Comparison of ENCODE assay signal across 10 cellular contexts in the genomic region with DNA sequence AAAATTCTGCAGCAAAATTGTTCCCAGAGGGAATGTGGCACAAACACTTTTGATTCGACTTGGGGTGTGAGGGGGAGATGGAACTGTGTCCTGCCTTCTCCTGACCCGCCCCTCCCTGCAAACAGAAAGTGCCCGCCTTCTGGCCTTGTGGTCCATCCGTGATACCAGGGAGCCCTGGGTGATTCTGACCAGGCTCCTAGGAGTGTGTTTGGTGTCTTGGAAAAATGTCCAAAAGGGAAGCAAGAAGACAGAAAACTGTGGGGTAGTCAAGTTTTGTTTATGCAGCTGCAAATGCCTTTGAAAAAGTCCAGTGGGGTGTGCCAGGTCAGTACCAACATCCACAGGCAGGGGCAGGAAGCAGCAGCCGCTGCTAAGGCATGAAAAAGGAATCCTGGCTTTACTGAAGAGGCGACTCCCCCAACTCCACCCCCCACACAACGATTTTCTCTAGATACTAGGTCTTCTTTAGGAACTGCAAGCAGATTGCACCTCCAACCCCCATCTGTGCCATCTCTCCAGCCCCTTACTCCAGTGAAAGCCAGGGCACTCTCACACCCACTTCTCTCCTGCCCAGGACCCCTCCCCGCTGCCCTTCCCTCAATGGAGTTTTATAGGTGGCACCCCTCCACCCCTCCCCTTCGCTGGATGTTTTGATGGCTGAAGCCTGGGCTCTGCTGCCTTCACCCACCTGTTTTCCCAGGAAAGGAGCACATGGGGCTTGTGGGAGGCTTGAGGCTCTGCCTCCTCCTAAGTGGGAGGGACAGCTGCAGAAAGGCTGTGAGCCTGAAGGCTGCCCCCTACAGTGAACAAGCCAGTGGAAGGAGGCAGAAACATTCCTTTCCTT.
DNase-seq lines count a peak whose midpoint lies in the region; ATAC-seq, FAIRE-seq and TF ChIP-seq lines count a peak whose summit lies in the region.
"Had no signal": no experiment of that assay in that cellular context is flagged by ENCODE, and none has a peak within 500 bp of the region (broad histone marks: within the 10 kb centered on the region; RNA-seq: fewer than 3 reads in every experiment).

No MANE protein-coding gene starts in this region.

- CTCF ChIA-PET in HCT116 (lab: Charles Lee), result no interaction called here

- no TSS peak for BruUV-seq in HCT116 (replicated peaks; lab: Mats Ljungman, UMichigan)

- intact Hi-C loops in HCT116 (cut with micrococcal nuclease), result loop anchor here (10.0 kb wide), 1 partner anchor 129 kb away; a partner anchor contains a TSS
- intact Hi-C loops in ascending aorta (cut with DNase I), result no loop called here
- intact Hi-C loops in transverse colon (cut with DNase I; ENCODE audit: low total_unique reads), result no loop called here

- peak; percentile 89 for ATAC-seq in HCT116

- POLR2A ChIA-PET in HCT116 (lab: Charles Lee), result no interaction called here

- H3K36me3 ChIP-seq in HCT116 (ENCODE audit: control insufficient read depth in 1 of 2, insufficient read depth in 2 of 2, low read length in 2 of 2), result no peaks in the 10 kb centered on the region
- no peaks in the 10 kb centered on the region for H3K36me3 ChIP-seq in ascending aorta
- no peaks in the 10 kb centered on the region for H3K36me3 ChIP-seq in keratinocyte (ENCODE audit: control insufficient read depth in 2 of 2, extremely low read depth in 1 of 2, insufficient read depth in 2 of 2, low read length in 2 of 2)
- no peaks in the 10 kb centered on the region for H3K36me3 ChIP-seq in transverse colon

- dilution Hi-C loops in keratinocyte (cut with MboI; ENCODE audit: extremely low pct_ligation_motif_present, low sequenced_read_pairs), result no loop called here

- TF ChIP-seq EP300 in transverse colon (IDR thresholded peaks at IDR 0.05; ENCODE audit: low read depth), result no peak

- no peaks in the 10 kb centered on the region for H3K79me2 ChIP-seq in HCT116 (ENCODE audit: insufficient read depth, low read length)
- no peaks in the 10 kb centered on the region for H3K79me2 ChIP-seq in keratinocyte (ENCODE audit: control insufficient read depth, insufficient read depth, low read length)

- H3K27ac ChIP-seq in 22Rv1, result no peak overlapping the region
- no peak overlapping the region for H3K27ac ChIP-seq in HCT116 (ENCODE audit: low read depth, low read length)
- no peak overlapping the region for H3K27ac ChIP-seq in ascending aorta
- H3K27ac ChIP-seq in keratinocyte (ENCODE audit: control insufficient read depth, insufficient read depth, low read length), result no peak overlapping the region
- no peak overlapping the region for H3K27ac ChIP-seq in transverse colon

- TF ChIP-seq CTCF in 22Rv1 (IDR thresholded peaks at IDR 0.05) (peak; percentile 23), HCT116 (IDR thresholded peaks at IDR 0.05 in 2 of 3, conservative IDR thresholded peaks at IDR 0.05 in 1 of 3; ENCODE audit: borderline replicate concordance in 1 of 3, insufficient read depth in 1 of 3, low read depth in 2 of 3, low read length in 2 of 3) (peak in 2 of 3 experiments; percentile 2 to 32; a peak in 3 of 6 replicates), ascending aorta (IDR thresholded peaks at IDR 0.05) (peak; percentile 14 to 45 (median 38)), keratinocyte (optimal IDR thresholded peaks at IDR 0.05 in 1 of 3, IDR thresholded peaks at IDR 0.05 in 1 of 3, conservative IDR thresholded peaks at IDR 0.05 in 1 of 3; ENCODE audit: extremely low read depth in 1 of 3, insufficient read depth in 2 of 3, low read length in 3 of 3) (peak in 2 of 3 experiments; percentile 19 to 55), transverse colon (IDR thresholded peaks at IDR 0.05) (peak in 2 of 5 experiments; percentile 25 to 34)

- TF ChIP-seq POLR2A in HCT116 (IDR thresholded peaks at IDR 0.05; ENCODE audit: borderline replicate concordance, extremely low read depth, insufficient read depth, insufficient read length) (no peak), transverse colon (IDR thresholded peaks at IDR 0.05) (no peak)

- no peak for FAIRE-seq in keratinocyte (lab: Jason Lieb, UNC)

- H3K27me3 ChIP-seq in HCT116 (ENCODE audit: insufficient read depth, low read length) (no peaks in the 10 kb centered on the region), ascending aorta (no peaks in the 10 kb centered on the region), keratinocyte (ENCODE audit: control insufficient read depth, extremely low read depth, insufficient read depth, low read length) (no peaks in the 10 kb centered on the region), transverse colon (no peaks in the 10 kb centered on the region)

- 56% methylated on average over 9 of the region's 9 CpGs; no CpG with 5 or more reads in 1 of the 2 donors for WGBS in transverse colon (ENCODE audit: low coverage in 1 of 2), 2 donors

- H3K4me3 ChIP-seq in HCT116 (replicated peaks in 1 of 2; ENCODE audit: low read depth in 1 of 2, low read length in 2 of 2) (no peak overlapping the region), ascending aorta (no peak overlapping the region), keratinocyte (ENCODE audit: control insufficient read depth in 2 of 3, extremely low read depth in 1 of 3, insufficient read depth in 2 of 3, low read depth in 1 of 3, low read length in 3 of 3) (no peak overlapping the region), transverse colon (no peak overlapping the region)

- TF ChIP-seq RAD21 in HCT116 (IDR thresholded peaks at IDR 0.05; ENCODE audit: low read depth), result no peak

- H3K9ac ChIP-seq in HCT116 (ENCODE audit: low read length), result no peak overlapping the region
- no peak overlapping the region for H3K9ac ChIP-seq in keratinocyte (ENCODE audit: control insufficient read depth, extremely low read depth, insufficient read depth, low read length)

- H3K9me1 ChIP-seq in keratinocyte (ENCODE audit: control insufficient read depth, extremely low read depth, insufficient read depth, low read length), result no peaks in the 10 kb centered on the region

- no peaks in the 10 kb centered on the region for H3K9me2 ChIP-seq in HCT116 (ENCODE audit: insufficient read depth)

- no peaks in the 10 kb centered on the region for H3K9me3 ChIP-seq in HCT116 (ENCODE audit: control insufficient read depth in 1 of 2, insufficient read depth in 1 of 2, low read depth in 1 of 2, low read length in 2 of 2)
- H3K9me3 ChIP-seq in ascending aorta, result no peaks in the 10 kb centered on the region
- no peaks in the 10 kb centered on the region for H3K9me3 ChIP-seq in keratinocyte (ENCODE audit: control insufficient read depth, low read depth, low read length)
- no peaks in the 10 kb centered on the region for H3K9me3 ChIP-seq in transverse colon

- DNase-seq in HCT116 (ENCODE audit: low read depth, low spot score), result no peak
- no peak for DNase-seq in ascending aorta (ENCODE audit: low spot score in 2 of 2)
- DNase-seq in keratinocyte (ENCODE audit: low read depth, low spot score), result no peak
- DNase-seq in GDM1 (lab: John Stamatoyannopoulos, UW), result no peak
- no peak for DNase-seq in ureter (ENCODE audit: low spot score)
- no peak for DNase-seq in transverse colon
- no peak for DNase-seq in NCI-H2081 treated with DMSO at 0.1 percent for 48 hours (lab: John Stamatoyannopoulos, UW)
- DNase-seq: activated CD8-positive, alpha-beta memory T cell treated with anti-CD3 and anti-CD28 coated beads, Interleukin-2, amount 50 U/mL, for 48 hours; DMS79 treated with DMSO at 0.1 percent for 48 hours had no signal

- H3K4me1 ChIP-seq in HCT116 (ENCODE audit: control insufficient read depth in 1 of 2, insufficient read depth in 2 of 2, low read length in 2 of 2) (peaks cover 13% of the 10 kb centered on the region in 2 experiments; a peak in 3 of 4 replicates), ascending aorta (peaks cover 0 to 3% of the 10 kb centered on the region in 2 donors), keratinocyte (ENCODE audit: control insufficient read depth, extremely low read depth, insufficient read depth, low read length) (peaks cover 29% of the 10 kb centered on the region), transverse colon (peaks cover 0 to 2% (median 0%) of the 10 kb centered on the region in 4 donors)

- RAD21 ChIA-PET in HCT116 (lab: Charles Lee; ENCODE audit: low non-redundant PET in 1 of 2, low total read pairs in 2 of 2, uncharacterized antibody in 2 of 2, unreplicated experiment in 2 of 2), result no interaction called here

- H2AFZ ChIP-seq in HCT116 (ENCODE audit: low read depth, low read length, poor library complexity, severe bottlenecking) (no peak overlapping the region), keratinocyte (ENCODE audit: control insufficient read depth, low read length) (no peak overlapping the region)

- H4K20me1 ChIP-seq in HCT116 (ENCODE audit: insufficient read depth) (no peaks in the 10 kb centered on the region), keratinocyte (ENCODE audit: control insufficient read depth, extremely low read depth, insufficient read depth, low read length) (no peaks in the 10 kb centered on the region)

- in situ Hi-C loops in transverse colon (cut with MboI; ENCODE audit: low pct_ligation_motif_present in 1 of 4, low pct_unique_long_range_greater_than_20kb in 1 of 4, low sequenced_read_pairs in 3 of 4), result no loop called here

- H3K4me2 ChIP-seq in HCT116 (ENCODE audit: low read length) (peak overlapping the region; percentile 31; the same call in 1 of the 2 replicates), keratinocyte (ENCODE audit: control insufficient read depth, extremely low read depth, insufficient read depth, low read depth, low read length) (no peak overlapping the region)

TF ChIP-seq in HCT116, 20 proteins besides CTCF, POLR2A, EP300 and RAD21 (continues in another document):
- no peak for TF ChIP-seq EZH2 (IDR thresholded peaks at IDR 0.05)
- TF ChIP-seq FOSL1 (IDR thresholded peaks at IDR 0.05; ENCODE audit: low read depth), result no peak
- TF ChIP-seq CBX3 (IDR thresholded peaks at IDR 0.05; ENCODE audit: low read depth), result no peak
- TF ChIP-seq EGR1 (IDR thresholded peaks at IDR 0.05; ENCODE audit: low read depth), result no peak
- no peak for TF ChIP-seq POLR2AphosphoS5 (IDR thresholded peaks at IDR 0.05; ENCODE audit: low read depth, low read length)
- TF ChIP-seq TCF7L2 (IDR thresholded peaks at IDR 0.05; ENCODE audit: borderline replicate concordance, extremely low read depth, insufficient read depth, insufficient read length), result no peak
- TF ChIP-seq CEBPB (IDR thresholded peaks at IDR 0.05; ENCODE audit: low read depth), result no peak; the same call in 1 of the 2 replicates
- TF ChIP-seq ZNF274 (IDR thresholded peaks at IDR 0.05; ENCODE audit: low read depth, low read length), result no peak
- TF ChIP-seq, protein P1, sequence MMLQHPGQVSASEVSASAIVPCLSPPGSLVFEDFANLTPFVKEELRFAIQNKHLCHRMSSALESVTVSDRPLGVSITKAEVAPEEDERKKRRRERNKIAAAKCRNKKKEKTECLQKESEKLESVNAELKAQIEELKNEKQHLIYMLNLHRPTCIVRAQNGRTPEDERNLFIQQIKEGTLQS (IDR thresholded peaks at IDR 0.05), result no peak
- no peak for TF ChIP-seq YY1 (IDR thresholded peaks at IDR 0.05; ENCODE audit: extremely low read depth, insufficient replicate concordance, low read depth, low read length)
- no peak for TF ChIP-seq ELF1 (IDR thresholded peaks at IDR 0.05; ENCODE audit: borderline replicate concordance, low read depth)
- TF ChIP-seq, protein P2, sequence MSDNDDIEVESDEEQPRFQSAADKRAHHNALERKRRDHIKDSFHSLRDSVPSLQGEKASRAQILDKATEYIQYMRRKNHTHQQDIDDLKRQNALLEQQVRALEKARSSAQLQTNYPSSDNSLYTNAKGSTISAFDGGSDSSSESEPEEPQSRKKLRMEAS (IDR thresholded peaks at IDR 0.05), result no peak
